In the genomic region with DNA sequence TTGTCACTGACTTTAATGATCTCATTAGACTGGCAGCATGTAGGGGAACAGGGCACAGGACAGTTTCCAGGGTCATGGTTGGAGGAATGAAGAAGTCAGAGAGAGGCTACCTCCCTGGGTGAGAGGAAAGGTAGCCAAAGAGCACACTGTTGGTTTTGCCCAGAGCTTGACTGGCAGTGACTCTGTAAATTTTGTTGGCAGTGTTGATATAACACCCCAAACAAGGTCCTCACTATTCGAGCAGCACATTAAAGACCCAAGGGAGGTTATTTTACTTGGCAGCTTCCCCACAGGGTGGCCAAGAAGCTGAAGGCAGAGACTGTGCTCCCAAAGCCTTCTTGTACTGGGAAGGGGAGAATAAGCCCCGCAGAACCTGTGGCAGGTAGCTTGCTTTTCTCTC, we compare ENCODE assay signal across 30 cellular contexts. TPM values are rescaled to one million over a fixed set of nuclear protein-coding genes. Genes with fewer than 3 reads are reported as not detected.
"Had no signal": no experiment of that assay in that cellular context is flagged by ENCODE, and none has a peak within 500 bp of the region (broad histone marks: within the 10 kb centered on the region; RNA-seq: fewer than 3 reads in every experiment).

No MANE protein-coding gene starts in this region.

- H3K9me3 ChIP-seq: ascending aorta, breast epithelium, esophagus squamous epithelium, heart left ventricle had no signal

- H3K27me3 ChIP-seq: ascending aorta, esophagus squamous epithelium had no signal

- H3K4me1 ChIP-seq: breast epithelium, esophagus squamous epithelium, heart left ventricle had no signal

- H3K27ac ChIP-seq: ascending aorta, breast epithelium, esophagus squamous epithelium, heart left ventricle, VCaP had no signal

- DNase-seq: activated CD4-positive, alpha-beta memory T cell treated with anti-CD3 and anti-CD28 coated beads, Interleukin-2, amount 10 ng/mL, durations not matched to agents 7 days and 5 days; activated CD4-positive, alpha-beta T cell treated with anti-CD3 and anti-CD28 coated beads for 1 hour; activated CD4-positive, alpha-beta T cell treated with anti-CD3 and anti-CD28 coated beads for 4 hours; activated CD4-positive, alpha-beta T cell treated with anti-CD3 and anti-CD28 coated beads, Interleukin-2, amount 10 ng/mL, durations not matched to agents 7 days and 5 days; activated CD4-positive, alpha-beta T cell treated with anti-CD3 and anti-CD28 coated beads, Interleukin-2, amount 50 U/mL, for 4 hours; activated CD8-positive, alpha-beta memory T cell treated with anti-CD3 and anti-CD28 coated beads, Interleukin-2, amount 50 U/mL, for 48 hours; activated gamma-delta T cell; activated naive CD4-positive, alpha-beta T cell; activated naive CD4-positive, alpha-beta T cell treated with anti-CD3 and anti-CD28 coated beads, Interleukin-2, amount 10 ng/mL, durations not matched to agents 7 days and 5 days; activated naive CD8-positive, alpha-beta T cell treated with anti-CD3 and anti-CD28 coated beads, Interleukin-2, amount 10 ng/mL, durations not matched to agents 7 days and 5 days; activated T-cell treated with anti-CD3 and anti-CD28 coated beads for 4 hours; activated T-cell treated with anti-CD3 and anti-CD28 coated beads, Interleukin-2, amount 50 U/mL, for 24 hours; activated T-cell treated with anti-CD3 and anti-CD28 coated beads, Interleukin-2, amount 50 U/mL, for 72 hours; cortex of kidney; dermis blood vessel endothelial cell; effector CD4-positive, alpha-beta T cell; effector memory CD8-positive, alpha-beta T cell; erythroblast; esophagus squamous epithelium; foreskin melanocyte; glutamatergic neuron; heart left ventricle; T-helper 2 cell had no signal

- H3K36me3 ChIP-seq: ascending aorta, breast epithelium, esophagus squamous epithelium, heart left ventricle had no signal

- H3K4me3 ChIP-seq: ascending aorta, breast epithelium, esophagus squamous epithelium, heart left ventricle had no signal

RNA-seq across cellular contexts. Expression of gene WSCD2, which starts 40.6 kb away (rescaled TPM):
- total RNA-seq: activated CD4-positive, alpha-beta memory T cell treated with anti-CD3 and anti-CD28 coated beads, Interleukin-2, amount 10 ng/mL, durations not matched to agents 7 days and 5 days; activated CD4-positive, alpha-beta T cell treated with anti-CD3 and anti-CD28 coated beads, Interleukin-2, amount 10 ng/mL, durations not matched to agents 7 days and 5 days; activated naive CD4-positive, alpha-beta T cell treated with anti-CD3 and anti-CD28 coated beads, Interleukin-2, amount 50 U/mL, for 72 hours; activated naive CD8-positive, alpha-beta T cell treated with anti-CD3 and anti-CD28 coated beads, Interleukin-2, amount 10 ng/mL, durations not matched to agents 7 days and 5 days; activated T-cell treated with anti-CD3 and anti-CD28 coated beads, Interleukin-2, amount 50 U/mL, for 72 hours; dermis blood vessel endothelial cell; fibroblast of lung; fibroblast of villous mesenchyme; T-helper 1 cell treated with Interleukin-12 subunit alpha and Interleukin-12 subunit beta and Interleukin-4 antibody, amounts not matched to agents 30 ng/mL and 1 ng/mL, for 36 hours had no signal
- polyA plus RNA-seq: fibroblast of lung, heart left ventricle had no signal
